1 cellular context compared by ENCODE assay signal in genomic region chr1:44217809-44218410, GRCh38.
TF ChIP-seq lines count a peak whose summit lies in the region.

No MANE protein-coding gene starts in this region.

TF ChIP-seq in HEK293, 187 proteins besides CTCF, POLR2A, EP300 and RAD21 (continued from another document and continues in another):
- TF ChIP-seq, protein P1, sequence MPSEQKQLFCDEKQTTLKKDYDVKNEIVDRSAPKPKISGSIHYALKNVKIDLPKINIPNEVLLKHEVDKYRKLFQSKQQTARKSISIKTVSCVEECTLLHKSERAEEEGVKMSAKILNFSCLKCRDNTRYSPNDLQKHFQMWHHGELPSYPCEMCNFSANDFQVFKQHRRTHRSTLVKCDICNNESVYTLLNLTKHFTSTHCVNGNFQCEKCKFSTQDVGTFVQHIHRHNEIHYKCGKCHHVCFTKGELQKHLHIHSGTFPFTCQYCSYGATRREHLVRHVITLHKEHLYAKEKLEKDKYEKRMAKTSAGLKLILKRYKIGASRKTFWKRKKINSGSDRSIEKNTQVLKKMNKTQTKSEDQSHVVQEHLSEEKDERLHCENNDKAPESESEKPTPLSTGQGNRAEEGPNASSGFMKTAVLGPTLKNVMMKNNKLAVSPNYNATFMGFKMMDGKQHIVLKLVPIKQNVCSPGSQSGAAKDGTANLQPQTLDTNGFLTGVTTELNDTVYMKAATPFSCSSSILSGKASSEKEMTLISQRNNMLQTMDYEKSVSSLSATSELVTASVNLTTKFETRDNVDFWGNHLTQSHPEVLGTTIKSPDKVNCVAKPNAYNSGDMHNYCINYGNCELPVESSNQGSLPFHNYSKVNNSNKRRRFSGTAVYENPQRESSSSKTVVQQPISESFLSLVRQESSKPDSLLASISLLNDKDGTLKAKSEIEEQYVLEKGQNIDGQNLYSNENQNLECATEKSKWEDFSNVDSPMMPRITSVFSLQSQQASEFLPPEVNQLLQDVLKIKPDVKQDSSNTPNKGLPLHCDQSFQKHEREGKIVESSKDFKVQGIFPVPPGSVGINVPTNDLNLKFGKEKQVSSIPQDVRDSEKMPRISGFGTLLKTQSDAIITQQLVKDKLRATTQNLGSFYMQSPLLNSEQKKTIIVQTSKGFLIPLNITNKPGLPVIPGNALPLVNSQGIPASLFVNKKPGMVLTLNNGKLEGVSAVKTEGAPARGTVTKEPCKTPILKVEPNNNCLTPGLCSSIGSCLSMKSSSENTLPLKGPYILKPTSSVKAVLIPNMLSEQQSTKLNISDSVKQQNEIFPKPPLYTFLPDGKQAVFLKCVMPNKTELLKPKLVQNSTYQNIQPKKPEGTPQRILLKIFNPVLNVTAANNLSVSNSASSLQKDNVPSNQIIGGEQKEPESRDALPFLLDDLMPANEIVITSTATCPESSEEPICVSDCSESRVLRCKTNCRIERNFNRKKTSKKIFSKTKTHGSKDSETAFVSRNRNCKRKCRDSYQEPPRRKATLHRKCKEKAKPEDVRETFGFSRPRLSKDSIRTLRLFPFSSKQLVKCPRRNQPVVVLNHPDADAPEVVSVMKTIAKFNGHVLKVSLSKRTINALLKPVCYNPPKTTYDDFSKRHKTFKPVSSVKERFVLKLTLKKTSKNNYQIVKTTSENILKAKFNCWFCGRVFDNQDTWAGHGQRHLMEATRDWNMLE (tag by site-specific recombination; conservative IDR thresholded peaks at IDR 0.05; ENCODE audit: low read depth) = no peak
- TF ChIP-seq ZNF221 (tag by site-specific recombination; IDR thresholded peaks at IDR 0.05; ENCODE audit: borderline replicate concordance) = no peak
- TF ChIP-seq ZNF768 (tag by site-specific recombination; IDR thresholded peaks at IDR 0.05) = no peak
- TF ChIP-seq ZNF76 (tag by site-specific recombination; IDR thresholded peaks at IDR 0.05; ENCODE audit: borderline replicate concordance, low read depth) = 0 out of 2 replicates have a peak, but pooled peaks have one; percentile 28
- TF ChIP-seq, protein P2, sequence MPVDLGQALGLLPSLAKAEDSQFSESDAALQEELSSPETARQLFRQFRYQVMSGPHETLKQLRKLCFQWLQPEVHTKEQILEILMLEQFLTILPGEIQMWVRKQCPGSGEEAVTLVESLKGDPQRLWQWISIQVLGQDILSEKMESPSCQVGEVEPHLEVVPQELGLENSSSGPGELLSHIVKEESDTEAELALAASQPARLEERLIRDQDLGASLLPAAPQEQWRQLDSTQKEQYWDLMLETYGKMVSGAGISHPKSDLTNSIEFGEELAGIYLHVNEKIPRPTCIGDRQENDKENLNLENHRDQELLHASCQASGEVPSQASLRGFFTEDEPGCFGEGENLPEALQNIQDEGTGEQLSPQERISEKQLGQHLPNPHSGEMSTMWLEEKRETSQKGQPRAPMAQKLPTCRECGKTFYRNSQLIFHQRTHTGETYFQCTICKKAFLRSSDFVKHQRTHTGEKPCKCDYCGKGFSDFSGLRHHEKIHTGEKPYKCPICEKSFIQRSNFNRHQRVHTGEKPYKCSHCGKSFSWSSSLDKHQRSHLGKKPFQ (tag by site-specific recombination; IDR thresholded peaks at IDR 0.05) = no peak
- TF ChIP-seq, protein P3, sequence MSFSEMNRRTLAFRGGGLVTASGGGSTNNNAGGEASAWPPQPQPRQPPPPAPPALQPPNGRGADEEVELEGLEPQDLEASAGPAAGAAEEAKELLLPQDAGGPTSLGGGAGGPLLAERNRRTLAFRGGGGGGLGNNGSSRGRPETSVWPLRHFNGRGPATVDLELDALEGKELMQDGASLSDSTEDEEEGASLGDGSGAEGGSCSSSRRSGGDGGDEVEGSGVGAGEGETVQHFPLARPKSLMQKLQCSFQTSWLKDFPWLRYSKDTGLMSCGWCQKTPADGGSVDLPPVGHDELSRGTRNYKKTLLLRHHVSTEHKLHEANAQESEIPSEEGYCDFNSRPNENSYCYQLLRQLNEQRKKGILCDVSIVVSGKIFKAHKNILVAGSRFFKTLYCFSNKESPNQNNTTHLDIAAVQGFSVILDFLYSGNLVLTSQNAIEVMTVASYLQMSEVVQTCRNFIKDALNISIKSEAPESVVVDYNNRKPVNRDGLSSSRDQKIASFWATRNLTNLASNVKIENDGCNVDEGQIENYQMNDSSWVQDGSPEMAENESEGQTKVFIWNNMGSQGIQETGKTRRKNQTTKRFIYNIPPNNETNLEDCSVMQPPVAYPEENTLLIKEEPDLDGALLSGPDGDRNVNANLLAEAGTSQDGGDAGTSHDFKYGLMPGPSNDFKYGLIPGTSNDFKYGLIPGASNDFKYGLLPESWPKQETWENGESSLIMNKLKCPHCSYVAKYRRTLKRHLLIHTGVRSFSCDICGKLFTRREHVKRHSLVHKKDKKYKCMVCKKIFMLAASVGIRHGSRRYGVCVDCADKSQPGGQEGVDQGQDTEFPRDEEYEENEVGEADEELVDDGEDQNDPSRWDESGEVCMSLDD (tag by site-specific recombination; IDR thresholded peaks at IDR 0.05) = no peak
- no peak for TF ChIP-seq PRDM6 (tag by site-specific recombination; IDR thresholded peaks at IDR 0.05)
- TF ChIP-seq ZNF660 (tag by site-specific recombination; IDR thresholded peaks at IDR 0.05) = no peak
- no peak for TF ChIP-seq ZSCAN16 (tag by site-specific recombination; IDR thresholded peaks at IDR 0.05)
- TF ChIP-seq ZNF654 (tag by site-specific recombination; IDR thresholded peaks at IDR 0.05; ENCODE audit: low read depth) = peak; percentile 85
- TF ChIP-seq REPIN1 (tag by site-specific recombination; IDR thresholded peaks at IDR 0.05; ENCODE audit: low read depth) = no peak
- no peak for TF ChIP-seq INSM2 (tag by site-specific recombination; IDR thresholded peaks at IDR 0.05)
- no peak for TF ChIP-seq ZNF426 (tag by site-specific recombination; IDR thresholded peaks at IDR 0.05)
- no peak for TF ChIP-seq SALL2 (tag by site-specific recombination; IDR thresholded peaks at IDR 0.05; ENCODE audit: borderline replicate concordance)
- TF ChIP-seq, protein P4, sequence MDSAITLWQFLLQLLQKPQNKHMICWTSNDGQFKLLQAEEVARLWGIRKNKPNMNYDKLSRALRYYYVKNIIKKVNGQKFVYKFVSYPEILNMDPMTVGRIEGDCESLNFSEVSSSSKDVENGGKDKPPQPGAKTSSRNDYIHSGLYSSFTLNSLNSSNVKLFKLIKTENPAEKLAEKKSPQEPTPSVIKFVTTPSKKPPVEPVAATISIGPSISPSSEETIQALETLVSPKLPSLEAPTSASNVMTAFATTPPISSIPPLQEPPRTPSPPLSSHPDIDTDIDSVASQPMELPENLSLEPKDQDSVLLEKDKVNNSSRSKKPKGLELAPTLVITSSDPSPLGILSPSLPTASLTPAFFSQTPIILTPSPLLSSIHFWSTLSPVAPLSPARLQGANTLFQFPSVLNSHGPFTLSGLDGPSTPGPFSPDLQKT (IDR thresholded peaks at IDR 0.05; ENCODE audit: borderline replicate concordance, low read depth, low read length) = no peak
- no peak for TF ChIP-seq ZNF146 (tag by site-specific recombination; IDR thresholded peaks at IDR 0.05)
- TF ChIP-seq ZFHX2 (tag by site-specific recombination; conservative IDR thresholded peaks at IDR 0.05) = no peak
- TF ChIP-seq, protein P5, sequence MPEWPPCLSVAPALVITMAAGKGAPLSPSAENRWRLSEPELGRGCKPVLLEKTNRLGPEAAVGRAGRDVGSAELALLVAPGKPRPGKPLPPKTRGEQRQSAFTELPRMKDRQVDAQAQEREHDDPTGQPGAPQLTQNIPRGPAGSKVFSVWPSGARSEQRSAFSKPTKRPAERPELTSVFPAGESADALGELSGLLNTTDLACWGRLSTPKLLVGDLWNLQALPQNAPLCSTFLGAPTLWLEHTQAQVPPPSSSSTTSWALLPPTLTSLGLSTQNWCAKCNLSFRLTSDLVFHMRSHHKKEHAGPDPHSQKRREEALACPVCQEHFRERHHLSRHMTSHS (tag by site-specific recombination; IDR thresholded peaks at IDR 0.05) = no peak
- TF ChIP-seq ZNF501 (tag by site-specific recombination; IDR thresholded peaks at IDR 0.05) = no peak
- no peak for TF ChIP-seq ZNF23 (tag by site-specific recombination; IDR thresholded peaks at IDR 0.05; ENCODE audit: borderline replicate concordance)
- TF ChIP-seq, protein P6, sequence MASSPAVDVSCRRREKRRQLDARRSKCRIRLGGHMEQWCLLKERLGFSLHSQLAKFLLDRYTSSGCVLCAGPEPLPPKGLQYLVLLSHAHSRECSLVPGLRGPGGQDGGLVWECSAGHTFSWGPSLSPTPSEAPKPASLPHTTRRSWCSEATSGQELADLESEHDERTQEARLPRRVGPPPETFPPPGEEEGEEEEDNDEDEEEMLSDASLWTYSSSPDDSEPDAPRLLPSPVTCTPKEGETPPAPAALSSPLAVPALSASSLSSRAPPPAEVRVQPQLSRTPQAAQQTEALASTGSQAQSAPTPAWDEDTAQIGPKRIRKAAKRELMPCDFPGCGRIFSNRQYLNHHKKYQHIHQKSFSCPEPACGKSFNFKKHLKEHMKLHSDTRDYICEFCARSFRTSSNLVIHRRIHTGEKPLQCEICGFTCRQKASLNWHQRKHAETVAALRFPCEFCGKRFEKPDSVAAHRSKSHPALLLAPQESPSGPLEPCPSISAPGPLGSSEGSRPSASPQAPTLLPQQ (tag by site-specific recombination; IDR thresholded peaks at IDR 0.05) = peak; percentile 75
- no peak for TF ChIP-seq ZNF354C (tag by site-specific recombination; IDR thresholded peaks at IDR 0.05; ENCODE audit: borderline replicate concordance, low read depth)
- TF ChIP-seq ZNF114 (tag by site-specific recombination; IDR thresholded peaks at IDR 0.05) = no peak
- TF ChIP-seq KLF16 (tag by site-specific recombination; IDR thresholded peaks at IDR 0.05) = no peak
- TF ChIP-seq ZNF184 (tag by site-specific recombination; IDR thresholded peaks at IDR 0.05) = no peak
- no peak for TF ChIP-seq ZNF473 (tag by site-specific recombination; IDR thresholded peaks at IDR 0.05)
- TF ChIP-seq ZNF24 (tag by site-specific recombination; IDR thresholded peaks at IDR 0.05) = no peak
- no peak for TF ChIP-seq SETDB1 (IDR thresholded peaks at IDR 0.05; ENCODE audit: insufficient read length, low read length)
- TF ChIP-seq ZNF621 (tag by site-specific recombination; IDR thresholded peaks at IDR 0.05) = no peak
- no peak for TF ChIP-seq ZNF571 (tag by site-specific recombination; IDR thresholded peaks at IDR 0.05)
- no peak for TF ChIP-seq ZNF701 (tag by site-specific recombination; IDR thresholded peaks at IDR 0.05)
- no peak for TF ChIP-seq ZNF292 (tag by site-specific recombination; IDR thresholded peaks at IDR 0.05; ENCODE audit: borderline replicate concordance, low read depth)
- TF ChIP-seq ZNF624 (tag by site-specific recombination; IDR thresholded peaks at IDR 0.05) = no peak
- TF ChIP-seq ZFP41 (tag by site-specific recombination; IDR thresholded peaks at IDR 0.05; ENCODE audit: borderline replicate concordance) = no peak
- no peak for TF ChIP-seq ZIC2 (tag by site-specific recombination; IDR thresholded peaks at IDR 0.05)
- no peak for TF ChIP-seq MYNN (tag by site-specific recombination; IDR thresholded peaks at IDR 0.05; ENCODE audit: borderline replicate concordance)
- no peak for TF ChIP-seq ZXDB (tag by site-specific recombination; IDR thresholded peaks at IDR 0.05)
- TF ChIP-seq AEBP2 (tag by site-specific recombination; IDR thresholded peaks at IDR 0.05; ENCODE audit: borderline replicate concordance) = no peak
- no peak for TF ChIP-seq BCL11B (tag by site-specific recombination; IDR thresholded peaks at IDR 0.05; ENCODE audit: low read depth)
- TF ChIP-seq ZNF670 (tag by site-specific recombination; IDR thresholded peaks at IDR 0.05; ENCODE audit: low read depth) = no peak
- no peak for TF ChIP-seq KLF8 (tag by site-specific recombination; IDR thresholded peaks at IDR 0.05)
- TF ChIP-seq ZNF140 (tag by site-specific recombination; IDR thresholded peaks at IDR 0.05) = no peak
- TF ChIP-seq ZNF2 (tag by site-specific recombination; IDR thresholded peaks at IDR 0.05) = peak; percentile 60
- 0 out of 2 replicates have a peak, but pooled peaks have one; percentile 30 for TF ChIP-seq ZBTB17 (tag by site-specific recombination; IDR thresholded peaks at IDR 0.05)
- TF ChIP-seq ZNF335 (tag by site-specific recombination; conservative IDR thresholded peaks at IDR 0.05) = no peak
